ENCODE assay signal across 9 cellular contexts in genomic region chr18:57435851-57436192, GRCh38. TPM values are rescaled to one million over a fixed set of nuclear protein-coding genes. Genes with fewer than 3 reads are reported as not detected.
DNase-seq lines count a peak whose midpoint lies in the region; TF ChIP-seq lines count a peak whose summit lies in the region.
"Had no signal": no experiment of that assay in that cellular context is flagged by ENCODE, and none has a peak within 500 bp of the region (broad histone marks: within the 10 kb centered on the region; RNA-seq: fewer than 3 reads in every experiment).

No MANE protein-coding gene starts in this region.

- H3K27ac Mint-ChIP-seq in endothelial cell (ENCODE audit: unreplicated experiment): no peak overlapping the region

- H3K36me3 Mint-ChIP-seq in endothelial cell (ENCODE audit: low read depth, unreplicated experiment): peaks cover 5% of the 10 kb centered on the region

- peaks cover 50% of the 10 kb centered on the region for H3K27me3 Mint-ChIP-seq in endothelial cell (ENCODE audit: unreplicated experiment)

- H3K4me1 Mint-ChIP-seq in endothelial cell (ENCODE audit: unreplicated experiment): peaks cover 40% of the 10 kb centered on the region

- peak overlapping the region; percentile 94 for H3K4me3 Mint-ChIP-seq in endothelial cell (ENCODE audit: unreplicated experiment)

- DNase-seq in NCI-H82 (lab: John Stamatoyannopoulos, UW): peak; percentile 14
- no peak for DNase-seq in NCI-H82 treated with DMSO at 0.1 percent for 48 hours (lab: John Stamatoyannopoulos, UW; ENCODE audit: unreplicated experiment)
- DNase-seq in NCI-H526 treated with DMSO at 0.1 percent for 48 hours (lab: John Stamatoyannopoulos, UW): peak; percentile 40
- no peak for DNase-seq in endothelial cell (ENCODE audit: low spot score)
- no peak for DNase-seq in skeletal muscle cell (ENCODE audit: low read depth)
- no peak for DNase-seq in occipital lobe (lab: John Stamatoyannopoulos, UW)
- no peak for DNase-seq in NCI-H2029 treated with DMSO at 0.1 percent for 48 hours (lab: John Stamatoyannopoulos, UW)
- DNase-seq in mesenteric fat pad (ENCODE audit: low spot score): no peak

- no peak for TF ChIP-seq CTCF in endothelial cell (IDR thresholded peaks at IDR 0.05; ENCODE audit: unreplicated experiment)

- H3K4me3 ChIP-seq in skeletal muscle cell (ENCODE audit: low read depth, low read length): peak overlapping the region; percentile 22

- no peaks in the 10 kb centered on the region for H3K9me3 Mint-ChIP-seq in endothelial cell (ENCODE audit: unreplicated experiment)

RNA-seq across cellular contexts. Expression of gene ONECUT2, which starts 0.6 kb away (rescaled TPM):
- total RNA-seq in endothelial cell (ENCODE audit: unreplicated experiment) (1.1 TPM), occipital lobe (0.78 TPM), mesenteric fat pad (0.32 TPM)
- total RNA-seq: GM23248 had no signal

Comparison
In these comparisons a context has a peak if more than half of its experiments do, and no peak if none do; other contexts are left out.
1. DNase-seq: peak in NCI-H82 (single experiment) and NCI-H526 treated with DMSO at 0.1 percent for 48 hours (single experiment); none in NCI-H82 treated with DMSO at 0.1 percent for 48 hours (single experiment), endothelial cell (single experiment), skeletal muscle cell (single experiment), occipital lobe (single experiment), NCI-H2029 treated with DMSO at 0.1 percent for 48 hours (single experiment) and mesenteric fat pad (single experiment).